ENCODE assay signal across 11 cellular contexts in genomic region chr12:103571286-103571685, GRCh38. TPM values are rescaled to one million over a fixed set of nuclear protein-coding genes. Genes with fewer than 3 reads are reported as not detected.
DNase-seq lines count a peak whose midpoint lies in the region; ATAC-seq, FAIRE-seq and TF ChIP-seq lines count a peak whose summit lies in the region.
"Had no signal": no experiment of that assay in that cellular context is flagged by ENCODE, and none has a peak within 500 bp of the region (broad histone marks: within the 10 kb centered on the region; RNA-seq: fewer than 3 reads in every experiment).

No MANE protein-coding gene starts in this region.

- TF ChIP-seq CTCF in astrocyte (IDR thresholded peaks at IDR 0.05; ENCODE audit: insufficient read depth, low read depth, low read length) (no peak), keratinocyte (optimal IDR thresholded peaks at IDR 0.05 in 1 of 3, IDR thresholded peaks at IDR 0.05 in 1 of 3, conservative IDR thresholded peaks at IDR 0.05 in 1 of 3; ENCODE audit: extremely low read depth in 1 of 3, insufficient read depth in 2 of 3, low read length in 3 of 3) (no peak), spleen (IDR thresholded peaks at IDR 0.05 in 8 of 11, conservative IDR thresholded peaks at IDR 0.05 in 3 of 11) (no peak)

- no peaks in the 10 kb centered on the region for H3K4me1 Mint-ChIP-seq in astrocyte (ENCODE audit: low read depth, unreplicated experiment)
- H3K4me1 Mint-ChIP-seq in activated CD4-positive, alpha-beta T cell treated with anti-CD3 and anti-CD28 coated beads, Interleukin-2, amount 10 ng/mL, durations not matched to agents 24 days and 14 days, result peaks cover 3% of the 10 kb centered on the region

- no peaks in the 10 kb centered on the region for H4K20me1 ChIP-seq in astrocyte (ENCODE audit: insufficient read depth, low read length)
- H4K20me1 ChIP-seq in keratinocyte (ENCODE audit: control insufficient read depth, extremely low read depth, insufficient read depth, low read length), result no peaks in the 10 kb centered on the region

- FAIRE-seq in astrocyte (lab: Jason Lieb, UNC) (no peak), keratinocyte (lab: Jason Lieb, UNC) (peak; percentile 64)
- FAIRE-seq: H54 had no signal

- no peak for ATAC-seq in HG02759 (IDR thresholded peaks at IDR 0.05; ENCODE audit: unreplicated experiment)

- no peak overlapping the region for H3K27ac ChIP-seq in astrocyte (ENCODE audit: low read depth, low read length)
- peak overlapping the region; percentile 22 for H3K27ac ChIP-seq in keratinocyte (ENCODE audit: control insufficient read depth, insufficient read depth, low read length)
- H3K27ac ChIP-seq in spleen, result no peak overlapping the region
- H3K27ac ChIP-seq: tibial artery had no signal

- intact Hi-C loops in spleen (cut with DNase I; ENCODE audit: low total_unique reads), result no loop called here
- intact Hi-C loops in activated CD4-positive, alpha-beta T cell treated with anti-CD3 and anti-CD28 coated beads, Interleukin-2, amount 10 ng/mL, durations not matched to agents 24 days and 14 days (cut with micrococcal nuclease), result no loop called here

- H3K9me3 Mint-ChIP-seq in astrocyte (ENCODE audit: unreplicated experiment), result peaks cover 8% of the 10 kb centered on the region
- peaks cover 18% of the 10 kb centered on the region for H3K9me3 Mint-ChIP-seq in activated CD4-positive, alpha-beta T cell treated with anti-CD3 and anti-CD28 coated beads, Interleukin-2, amount 10 ng/mL, durations not matched to agents 24 days and 14 days

- peak; percentile 89 for DNase-seq in NCI-H2029 (lab: John Stamatoyannopoulos, UW)
- no peak for DNase-seq in astrocyte (ENCODE audit: low read depth)
- DNase-seq in keratinocyte (ENCODE audit: low read depth, low spot score), result no peak
- peak; percentile 75 for DNase-seq in spleen
- DNase-seq in activated CD4-positive, CD25-positive, alpha-beta regulatory T cell (lab: John Stamatoyannopoulos, UW), result no peak
- no peak for DNase-seq in T-helper 1 cell
- no peak for DNase-seq in activated CD4-positive, alpha-beta T cell treated with anti-CD3 and anti-CD28 coated beads, Interleukin-2, amount 10 ng/mL, durations not matched to agents 24 days and 14 days
- DNase-seq: tibial artery had no signal

- H3K4me3 ChIP-seq in astrocyte (ENCODE audit: insufficient read depth, low read depth, low read length) (no peak overlapping the region), keratinocyte (ENCODE audit: control insufficient read depth in 2 of 3, extremely low read depth in 1 of 3, insufficient read depth in 2 of 3, low read depth in 1 of 3, low read length in 3 of 3) (peak overlapping the region in 1 of 3 experiments; percentile 9), spleen (no peak overlapping the region)
- H3K4me3 ChIP-seq: tibial artery had no signal

- H3K4me2 ChIP-seq in astrocyte (ENCODE audit: low read length) (peak overlapping the region; percentile 77), keratinocyte (ENCODE audit: control insufficient read depth, extremely low read depth, insufficient read depth, low read depth, low read length) (peak overlapping the region; percentile 76)

- no peaks in the 10 kb centered on the region for H3K9me1 ChIP-seq in keratinocyte (ENCODE audit: control insufficient read depth, extremely low read depth, insufficient read depth, low read length)

- dilution Hi-C loops in keratinocyte (cut with MboI; ENCODE audit: extremely low pct_ligation_motif_present, low sequenced_read_pairs), result no loop called here

- no peak overlapping the region for H3K27ac Mint-ChIP-seq in astrocyte (ENCODE audit: unreplicated experiment)
- no peak overlapping the region for H3K27ac Mint-ChIP-seq in activated CD4-positive, alpha-beta T cell treated with anti-CD3 and anti-CD28 coated beads, Interleukin-2, amount 10 ng/mL, durations not matched to agents 24 days and 14 days

- H3K36me3 Mint-ChIP-seq in astrocyte (ENCODE audit: low read depth, unreplicated experiment), result no peaks in the 10 kb centered on the region
- H3K36me3 Mint-ChIP-seq in activated CD4-positive, alpha-beta T cell treated with anti-CD3 and anti-CD28 coated beads, Interleukin-2, amount 10 ng/mL, durations not matched to agents 24 days and 14 days (ENCODE audit: low read depth), result no peaks in the 10 kb centered on the region

- no peak overlapping the region for H3K4me3 Mint-ChIP-seq in astrocyte (ENCODE audit: unreplicated experiment)
- H3K4me3 Mint-ChIP-seq in activated CD4-positive, alpha-beta T cell treated with anti-CD3 and anti-CD28 coated beads, Interleukin-2, amount 10 ng/mL, durations not matched to agents 24 days and 14 days, result no peak overlapping the region

- 17 to 44% (median 23%) methylated on average over 18 of the region's 18 CpGs for WGBS in spleen, 5 donors

- H3K9ac ChIP-seq in astrocyte (ENCODE audit: low read length) (no peak overlapping the region), keratinocyte (ENCODE audit: control insufficient read depth, extremely low read depth, insufficient read depth, low read length) (peak overlapping the region; percentile 34)

- no peak for TF ChIP-seq POLR2A in spleen (IDR thresholded peaks at IDR 0.05)

- no peaks in the 10 kb centered on the region for H3K27me3 ChIP-seq in astrocyte (ENCODE audit: insufficient read depth, low read length)
- no peaks in the 10 kb centered on the region for H3K27me3 ChIP-seq in keratinocyte (ENCODE audit: control insufficient read depth, extremely low read depth, insufficient read depth, low read length)
- H3K27me3 ChIP-seq in spleen (replicated peaks in 1 of 7), result peaks cover 0 to 82% (median 8%) of the 10 kb centered on the region in 7 donors

- H3K4me1 ChIP-seq in astrocyte (ENCODE audit: insufficient read depth, low read length) (no peaks in the 10 kb centered on the region), keratinocyte (ENCODE audit: control insufficient read depth, extremely low read depth, insufficient read depth, low read length) (peaks cover 10% of the 10 kb centered on the region), spleen (peaks cover 0 to 12% (median 3%) of the 10 kb centered on the region in 6 donors)

- peaks cover 2% of the 10 kb centered on the region for H3K27me3 Mint-ChIP-seq in astrocyte (ENCODE audit: low read depth, unreplicated experiment)
- H3K27me3 Mint-ChIP-seq in activated CD4-positive, alpha-beta T cell treated with anti-CD3 and anti-CD28 coated beads, Interleukin-2, amount 10 ng/mL, durations not matched to agents 24 days and 14 days, result peaks cover 55% of the 10 kb centered on the region

- no peaks in the 10 kb centered on the region for H3K36me3 ChIP-seq in astrocyte (ENCODE audit: insufficient read depth, low read length)
- no peaks in the 10 kb centered on the region for H3K36me3 ChIP-seq in keratinocyte (ENCODE audit: control insufficient read depth in 2 of 2, extremely low read depth in 1 of 2, insufficient read depth in 2 of 2, low read length in 2 of 2)
- no peaks in the 10 kb centered on the region for H3K36me3 ChIP-seq in spleen

- H3K9me3 ChIP-seq in astrocyte (ENCODE audit: insufficient read depth, low read depth, low read length) (no peaks in the 10 kb centered on the region), keratinocyte (ENCODE audit: control insufficient read depth, low read depth, low read length) (peaks cover 1% of the 10 kb centered on the region), spleen (peaks cover 0 to 14% (median 10%) of the 10 kb centered on the region in 8 donors)

- no peaks in the 10 kb centered on the region for H3K79me2 ChIP-seq in astrocyte (ENCODE audit: insufficient read depth, low read length)
- no peaks in the 10 kb centered on the region for H3K79me2 ChIP-seq in keratinocyte (ENCODE audit: control insufficient read depth, insufficient read depth, low read length)

- H2AFZ ChIP-seq in astrocyte (ENCODE audit: low read depth, low read length) (peak overlapping the region; percentile 70), keratinocyte (ENCODE audit: control insufficient read depth, low read length) (peak overlapping the region; percentile 87)

RNA-seq across cellular contexts. Expression of gene STAB2, which starts 15.8 kb away (rescaled TPM):
- total RNA-seq in astrocyte, result not detected in 2 replicates
- polyA plus RNA-seq in keratinocyte, result not detected in 3 replicates
- not detected for polyA plus RNA-seq in keratinocyte (2011; ENCODE audit: low read depth)
- 0.01 TPM in 1 of 2 replicates, not detected in the other for polyA plus RNA-seq in keratinocyte (2011; cell fraction: cytosol; rRNA removed)
- polyA plus RNA-seq in keratinocyte (2011; cell fraction: nucleus; rRNA removed), result not detected in 2 replicates
- 0.03 and 0.58 TPM in 2 replicates for polyA plus RNA-seq in keratinocyte (2012; ENCODE audit: low replicate concordance)
- 0.03 TPM in 1 of 3 replicates, not detected in the others for polyA minus RNA-seq in keratinocyte
- polyA minus RNA-seq in keratinocyte (2011; cell fraction: cytosol; rRNA and poly(A)+ RNA removed), result not detected
- not detected in 2 replicates for polyA minus RNA-seq in keratinocyte (2011; cell fraction: nucleus; rRNA and poly(A)+ RNA removed)
- total RNA-seq in spleen, result 100 to 1,000 TPM; 183 to 320 (median 243) TPM
- 10 to 100 TPM in 2 of 3 donors, 1 to 10 TPM in 1; 9.7 to 29.5 (median 25.3) TPM for polyA plus RNA-seq in spleen
- total RNA-seq in activated CD4-positive, alpha-beta T cell treated with anti-CD3 and anti-CD28 coated beads, Interleukin-2, amount 10 ng/mL, durations not matched to agents 24 days and 14 days, result not detected in 2 replicates
- total RNA-seq: T-helper 1 cell treated with Interleukin-12 subunit alpha and Interleukin-12 subunit beta and Interleukin-4 antibody, amounts not matched to agents 30 ng/mL and 1 ng/mL, for 36 hours had no signal

Comparison
In these comparisons a context has a peak if more than half of its experiments do, and no peak if none do; other contexts are left out.
1. DNase-seq: peak in NCI-H2029 (single experiment) and spleen (single experiment); none in astrocyte (single experiment), keratinocyte (single experiment), activated CD4-positive, CD25-positive, alpha-beta regulatory T cell (0 of 4), T-helper 1 cell (0 of 5) and activated CD4-positive, alpha-beta T cell treated with anti-CD3 and anti-CD28 coated beads, Interleukin-2, amount 10 ng/mL, durations not matched to agents 24 days and 14 days (single experiment).
2. RNA of gene STAB2, which starts 15.8 kb away (total RNA-seq): 183 to 320 TPM in spleen; not detected in astrocyte and not detected in activated CD4-positive, alpha-beta T cell treated with anti-CD3 and anti-CD28 coated beads, Interleukin-2, amount 10 ng/mL, durations not matched to agents 24 days and 14 days; every median in the first group is over 100 times any median in the second.